Comparison of ENCODE assay signal across 31 cellular contexts in the genomic region with DNA sequence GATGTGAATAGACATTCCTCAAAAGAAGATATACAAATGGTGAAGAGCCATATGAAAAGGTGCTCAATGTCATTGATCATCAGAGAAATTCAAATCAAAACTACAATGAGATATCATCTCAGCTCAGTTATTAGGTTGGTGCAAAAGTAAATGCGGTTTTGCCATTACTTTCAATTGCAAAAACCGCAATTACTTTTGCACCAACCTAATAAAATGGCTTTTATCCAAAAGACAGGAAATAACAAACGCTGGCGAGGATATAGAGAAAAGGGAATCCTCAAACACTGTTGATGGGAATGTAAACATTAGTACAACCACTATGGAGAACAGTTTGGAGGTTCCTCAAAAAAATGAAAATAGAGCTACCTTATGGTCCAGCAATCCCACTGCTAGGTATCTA. TPM values are rescaled to one million over a fixed set of nuclear protein-coding genes. Genes with fewer than 3 reads are reported as not detected.
"Had no signal": no experiment of that assay in that cellular context is flagged by ENCODE, and none has a peak within 500 bp of the region (broad histone marks: within the 10 kb centered on the region; RNA-seq: fewer than 3 reads in every experiment).

No MANE protein-coding gene starts in this region.

- H3K27ac Mint-ChIP-seq: immature natural killer cell; naive thymus-derived CD4-positive, alpha-beta T cell; natural killer cell treated with Interleukin-12 subunit alpha and Interleukin-12 subunit beta and Interleukin-15 and Interleukin-18, amount 100 ng/mL, for 72 hours; progenitor cell of endocrine pancreas; stimulated activated effector memory CD8-positive, alpha-beta T cell treated with anti-CD3 and anti-CD28 coated beads, Interleukin-12 subunit alpha, Interleukin-12 subunit beta, amount 100 ng/mL, for 72 hours; stimulated activated naive CD8-positive, alpha-beta T cell treated with anti-CD3 and anti-CD28 coated beads, Interleukin-15, Interleukin-2, amounts not matched to agents 100 ng/mL and 50 ng/mL, for 24 hours had no signal

- H3K36me3 Mint-ChIP-seq: immature natural killer cell; naive thymus-derived CD4-positive, alpha-beta T cell; natural killer cell treated with Interleukin-12 subunit alpha and Interleukin-12 subunit beta and Interleukin-15 and Interleukin-18, amount 100 ng/mL, for 72 hours; stimulated activated effector memory CD8-positive, alpha-beta T cell treated with anti-CD3 and anti-CD28 coated beads, Interleukin-12 subunit alpha, Interleukin-12 subunit beta, amount 100 ng/mL, for 72 hours had no signal

- H3K36me3 ChIP-seq: left ventricle myocardium inferior, ovary, right atrium auricular region, sigmoid colon, spleen, suprapubic skin, thoracic aorta, tibial artery, upper lobe of right lung had no signal

- DNase-seq: hypothalamus; immature natural killer cell; left ventricle myocardium inferior; midbrain; mucosa of descending colon; naive thymus-derived CD4-positive, alpha-beta T cell; ovary; sigmoid colon; small intestine; spleen; stimulated activated CD4-positive, alpha-beta T cell treated with anti-CD3 and anti-CD28 coated beads, Interleukin-4, amount 100 ng/mL, for 24 hours; stimulated activated naive CD4-positive, alpha-beta T cell; tibial artery; trophoblast cell; upper lobe of right lung had no signal

- H3K27me3 Mint-ChIP-seq: progenitor cell of endocrine pancreas; stimulated activated naive CD8-positive, alpha-beta T cell treated with anti-CD3 and anti-CD28 coated beads, Interleukin-15, Interleukin-2, amounts not matched to agents 100 ng/mL and 50 ng/mL, for 24 hours had no signal

- H3K9me3 Mint-ChIP-seq: natural killer cell treated with Interleukin-12 subunit alpha and Interleukin-12 subunit beta and Interleukin-15 and Interleukin-18, amount 100 ng/mL, for 72 hours; stimulated activated effector memory CD8-positive, alpha-beta T cell treated with anti-CD3 and anti-CD28 coated beads, Interleukin-12 subunit alpha, Interleukin-12 subunit beta, amount 100 ng/mL, for 72 hours; stimulated activated naive CD8-positive, alpha-beta T cell treated with anti-CD3 and anti-CD28 coated beads, Interleukin-15, Interleukin-2, amounts not matched to agents 100 ng/mL and 50 ng/mL, for 24 hours had no signal

- H3K4me1 ChIP-seq: left ventricle myocardium inferior, right atrium auricular region, sigmoid colon, spleen, suprapubic skin, tibial artery, upper lobe of right lung had no signal

- H3K4me3 ChIP-seq: left ventricle myocardium inferior, lung, mucosa of descending colon, ovary, right atrium auricular region, sigmoid colon, spleen, suprapubic skin, thoracic aorta, tibial artery, upper lobe of right lung had no signal

- ATAC-seq: mucosa of descending colon; naive thymus-derived CD4-positive, alpha-beta T cell; natural killer cell treated with Interleukin-12 subunit alpha and Interleukin-12 subunit beta and Interleukin-15 and Interleukin-18, amount 100 ng/mL, for 72 hours; stimulated activated effector memory CD8-positive, alpha-beta T cell treated with anti-CD3 and anti-CD28 coated beads, Interleukin-12 subunit alpha, Interleukin-12 subunit beta, amount 100 ng/mL, for 72 hours; upper lobe of right lung had no signal

- H3K4me3 Mint-ChIP-seq: immature natural killer cell; naive thymus-derived CD4-positive, alpha-beta T cell; natural killer cell treated with Interleukin-12 subunit alpha and Interleukin-12 subunit beta and Interleukin-15 and Interleukin-18, amount 100 ng/mL, for 72 hours; stimulated activated effector memory CD8-positive, alpha-beta T cell treated with anti-CD3 and anti-CD28 coated beads, Interleukin-12 subunit alpha, Interleukin-12 subunit beta, amount 100 ng/mL, for 72 hours; stimulated activated naive CD8-positive, alpha-beta T cell treated with anti-CD3 and anti-CD28 coated beads, Interleukin-15, Interleukin-2, amounts not matched to agents 100 ng/mL and 50 ng/mL, for 24 hours had no signal

- H3K27ac ChIP-seq: ovary, right atrium auricular region, sigmoid colon, spleen, suprapubic skin, thoracic aorta, tibial artery, upper lobe of right lung had no signal

- H3K27me3 ChIP-seq: ovary, right atrium auricular region, sigmoid colon, spleen, suprapubic skin, tibial artery, upper lobe of right lung had no signal

- H3K9me3 ChIP-seq: left ventricle myocardium inferior, mucosa of descending colon, ovary, sigmoid colon, suprapubic skin, thoracic aorta, upper lobe of right lung had no signal

- FAIRE-seq: islet of Langerhans, small intestine, urothelium cell line had no signal

- H3K4me1 Mint-ChIP-seq: immature natural killer cell; stimulated activated effector memory CD8-positive, alpha-beta T cell treated with anti-CD3 and anti-CD28 coated beads, Interleukin-12 subunit alpha, Interleukin-12 subunit beta, amount 100 ng/mL, for 72 hours had no signal

RNA-seq across cellular contexts. Expression of a gene that starts 5.1 kb away (rescaled TPM):
- total RNA-seq: kidney epithelial cell had no signal

RNA-seq across cellular contexts. Expression of a gene that starts 52.6 kb away (rescaled TPM):
- total RNA-seq: kidney epithelial cell; left ventricle myocardium inferior; lung; mesenteric fat pad; mucosa of descending colon; myocyte; naive thymus-derived CD4-positive, alpha-beta T cell; natural killer cell treated with Interleukin-12 subunit alpha and Interleukin-12 subunit beta and Interleukin-15 and Interleukin-18, amount 100 ng/mL, for 72 hours; omental fat pad; progenitor cell of endocrine pancreas; pulmonary artery endothelial cell; renal cortical epithelial cell; right atrium auricular region; spleen; suprapubic skin; upper lobe of right lung had no signal
